In the genomic region with DNA sequence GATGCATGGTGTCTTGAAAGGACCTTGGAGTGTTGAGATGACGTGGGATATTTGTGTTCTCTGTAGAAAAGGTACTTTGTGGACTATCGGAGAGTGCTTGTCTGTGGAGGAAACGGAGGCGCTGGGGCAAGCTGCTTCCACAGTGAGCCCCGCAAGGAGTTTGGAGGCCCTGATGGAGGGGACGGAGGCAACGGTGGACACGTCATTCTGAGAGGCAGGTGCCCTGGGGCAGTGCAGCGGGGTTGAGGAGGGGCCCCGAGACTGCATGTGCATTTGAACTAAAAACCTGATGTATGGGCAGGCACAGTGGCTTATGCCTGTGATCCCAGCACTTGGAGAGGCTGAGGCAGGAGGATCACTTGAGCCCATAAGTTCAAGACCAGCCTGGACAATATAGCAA, we compare ENCODE assay signal across 1 cellular context.
TF ChIP-seq lines count a peak whose summit lies in the region.

No MANE protein-coding gene starts in this region.

TF ChIP-seq in HepG2, 621 proteins besides CTCF, POLR2A, EP300 and RAD21:
- no peak for TF ChIP-seq ZNF180 (CRISPR knock-in tag; IDR thresholded peaks at IDR 0.05; ENCODE audit: borderline replicate concordance, low read depth)
- no peak for TF ChIP-seq ZNF841 (CRISPR knock-in tag; IDR thresholded peaks at IDR 0.05; ENCODE audit: borderline replicate concordance)
- TF ChIP-seq ZNF781 (CRISPR knock-in tag; IDR thresholded peaks at IDR 0.05; ENCODE audit: borderline replicate concordance, not compliant biosample characterization): no peak
- no peak for TF ChIP-seq NFYB (CRISPR knock-in tag; IDR thresholded peaks at IDR 0.05)
- no peak for TF ChIP-seq ZNF746 (CRISPR knock-in tag; IDR thresholded peaks at IDR 0.05)
- TF ChIP-seq, protein P1, sequence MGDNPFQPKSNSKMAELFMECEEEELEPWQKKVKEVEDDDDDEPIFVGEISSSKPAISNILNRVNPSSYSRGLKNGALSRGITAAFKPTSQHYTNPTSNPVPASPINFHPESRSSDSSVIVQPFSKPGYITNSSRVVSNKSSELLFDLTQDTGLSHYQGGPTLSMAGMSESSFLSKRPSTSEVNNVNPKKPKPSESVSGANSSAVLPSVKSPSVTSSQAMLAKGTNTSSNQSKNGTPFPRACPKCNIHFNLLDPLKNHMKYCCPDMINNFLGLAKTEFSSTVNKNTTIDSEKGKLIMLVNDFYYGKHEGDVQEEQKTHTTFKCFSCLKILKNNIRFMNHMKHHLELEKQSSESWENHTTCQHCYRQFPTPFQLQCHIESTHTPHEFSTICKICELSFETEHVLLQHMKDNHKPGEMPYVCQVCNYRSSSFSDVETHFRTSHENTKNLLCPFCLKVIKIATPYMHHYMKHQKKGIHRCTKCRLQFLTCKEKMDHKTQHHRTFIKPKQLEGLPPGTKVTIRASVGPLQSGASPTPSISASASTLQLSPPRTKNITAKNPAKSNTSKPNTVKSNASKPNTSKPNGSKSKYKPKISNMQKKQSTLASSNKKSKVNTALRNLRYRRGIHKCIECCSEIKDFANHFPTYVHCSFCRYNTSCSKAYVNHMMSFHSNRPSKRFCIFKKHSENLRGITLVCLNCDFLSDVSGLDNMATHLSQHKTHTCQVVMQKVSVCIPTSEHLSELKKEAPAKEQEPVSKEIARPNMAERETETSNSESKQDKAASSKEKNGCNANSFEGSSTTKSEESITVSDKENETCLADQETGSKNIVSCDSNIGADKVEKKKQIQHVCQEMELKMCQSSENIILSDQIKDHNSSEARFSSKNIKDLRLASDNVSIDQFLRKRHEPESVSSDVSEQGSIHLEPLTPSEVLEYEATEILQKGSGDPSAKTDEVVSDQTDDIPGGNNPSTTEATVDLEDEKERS (CRISPR knock-in tag; IDR thresholded peaks at IDR 0.05): no peak
- no peak for TF ChIP-seq ZNF260 (CRISPR knock-in tag; IDR thresholded peaks at IDR 0.05; ENCODE audit: borderline replicate concordance, low read depth)
- no peak for TF ChIP-seq ELF3 (CRISPR knock-in tag; IDR thresholded peaks at IDR 0.05)
- TF ChIP-seq, protein P2, sequence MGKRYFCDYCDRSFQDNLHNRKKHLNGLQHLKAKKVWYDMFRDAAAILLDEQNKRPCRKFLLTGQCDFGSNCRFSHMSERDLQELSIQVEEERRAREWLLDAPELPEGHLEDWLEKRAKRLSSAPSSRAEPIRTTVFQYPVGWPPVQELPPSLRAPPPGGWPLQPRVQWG (CRISPR knock-in tag; IDR thresholded peaks at IDR 0.05; ENCODE audit: borderline replicate concordance, low read depth): no peak
- no peak for TF ChIP-seq RFX1 (IDR thresholded peaks at IDR 0.05)
- TF ChIP-seq CENPT (CRISPR knock-in tag; IDR thresholded peaks at IDR 0.05; ENCODE audit: low read depth): no peak
- no peak for TF ChIP-seq TCF12 (IDR thresholded peaks at IDR 0.05)
- TF ChIP-seq TCF12 (CRISPR knock-in tag; IDR thresholded peaks at IDR 0.05): no peak
- TF ChIP-seq POLR2AphosphoS5 (IDR thresholded peaks at IDR 0.05; ENCODE audit: low read depth, low read length): no peak
- no peak for TF ChIP-seq NRL (CRISPR knock-in tag; IDR thresholded peaks at IDR 0.05; ENCODE audit: borderline replicate concordance)
- TF ChIP-seq, protein P3, sequence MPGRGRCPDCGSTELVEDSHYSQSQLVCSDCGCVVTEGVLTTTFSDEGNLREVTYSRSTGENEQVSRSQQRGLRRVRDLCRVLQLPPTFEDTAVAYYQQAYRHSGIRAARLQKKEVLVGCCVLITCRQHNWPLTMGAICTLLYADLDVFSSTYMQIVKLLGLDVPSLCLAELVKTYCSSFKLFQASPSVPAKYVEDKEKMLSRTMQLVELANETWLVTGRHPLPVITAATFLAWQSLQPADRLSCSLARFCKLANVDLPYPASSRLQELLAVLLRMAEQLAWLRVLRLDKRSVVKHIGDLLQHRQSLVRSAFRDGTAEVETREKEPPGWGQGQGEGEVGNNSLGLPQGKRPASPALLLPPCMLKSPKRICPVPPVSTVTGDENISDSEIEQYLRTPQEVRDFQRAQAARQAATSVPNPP (CRISPR knock-in tag; IDR thresholded peaks at IDR 0.05): no peak
- TF ChIP-seq ZNF563 (CRISPR knock-in tag; IDR thresholded peaks at IDR 0.05): no peak
- TF ChIP-seq ISX (CRISPR knock-in tag; conservative IDR thresholded peaks at IDR 0.05): no peak
- TF ChIP-seq NR2C2 (CRISPR knock-in tag; IDR thresholded peaks at IDR 0.05; ENCODE audit: borderline replicate concordance): no peak
- no peak for TF ChIP-seq SNAI1 (CRISPR knock-in tag; IDR thresholded peaks at IDR 0.05; ENCODE audit: borderline replicate concordance)
- TF ChIP-seq ETV5 (CRISPR knock-in tag; IDR thresholded peaks at IDR 0.05; ENCODE audit: borderline replicate concordance): no peak
